Comparison of ENCODE assay signal across 8 cellular contexts in genomic region chr1:81201779-81202178, GRCh38.
"Had no signal": no experiment of that assay in that cellular context is flagged by ENCODE, and none has a peak within 500 bp of the region (broad histone marks: within the 10 kb centered on the region; RNA-seq: fewer than 3 reads in every experiment).

No MANE protein-coding gene starts in this region.

- DNase-seq: GDM1, GF-D8 had no signal

- H3K4me3 ChIP-seq: GM12878 had no signal

- FAIRE-seq: G401.6, GM12878, GM12891, GM12892, GM18507, GM19239 had no signal

- ATAC-seq: GM12878 had no signal
